21 cellular contexts compared by ENCODE assay signal in genomic region chr4:67593741-67594175, GRCh38. TPM values are rescaled to one million over a fixed set of nuclear protein-coding genes. Genes with fewer than 3 reads are reported as not detected.
A peak's percentile ranks its signal among the peaks of the same experiment; 100 is the strongest.
DNase-seq lines count a peak whose midpoint lies in the region; ATAC-seq, FAIRE-seq and TF ChIP-seq lines count a peak whose summit lies in the region.
"Had no signal": no experiment of that assay in that cellular context is flagged by ENCODE, and none has a peak within 500 bp of the region (broad histone marks: within the 10 kb centered on the region; RNA-seq: fewer than 3 reads in every experiment).

No MANE protein-coding gene starts in this region.

- TF ChIP-seq RAD21 in K562 (CRISPR knock-in tag; conservative IDR thresholded peaks at IDR 0.05 in 1 of 2, IDR thresholded peaks at IDR 0.05 in 1 of 2) = no peak

- H3K27me3 Mint-ChIP-seq in CD4-positive, alpha-beta memory T cell = peaks cover 0 to 2% of the 10 kb centered on the region in 2 donors
- H3K27me3 Mint-ChIP-seq: activated CD4-positive, alpha-beta memory T cell treated with anti-CD3 and anti-CD28 coated beads for 36 hours; CD4-positive, alpha-beta T cell; dendritic cell treated with granulocyte-macrophage colony-stimulating factor and Interleukin-4, amounts not matched to agents 40 ng/mL and 50 ng/mL, for 4 days had no signal

- TF ChIP-seq CTCF in K562 (IDR thresholded peaks at IDR 0.05 in 2 of 3, conservative IDR thresholded peaks at IDR 0.05 in 1 of 3; ENCODE audit: insufficient read depth in 2 of 3, low read depth in 1 of 3, low read length in 3 of 3) (no peak), left ventricle myocardium inferior (IDR thresholded peaks at IDR 0.05; ENCODE audit: borderline replicate concordance) (no peak)

- H3K9me3 Mint-ChIP-seq in CD4-positive, alpha-beta memory T cell = peaks cover 0 to 3% (median 0%) of the 10 kb centered on the region in 8 donors
- H3K9me3 Mint-ChIP-seq: activated CD4-positive, alpha-beta memory T cell treated with anti-CD3 and anti-CD28 coated beads for 36 hours; dendritic cell treated with granulocyte-macrophage colony-stimulating factor and Interleukin-4, amounts not matched to agents 40 ng/mL and 50 ng/mL, for 4 days had no signal

- in situ Hi-C loops in K562 (cut with MboI) = no loop called here

- H3K79me2 ChIP-seq in K562 (ENCODE audit: control insufficient read depth, insufficient read depth, low read length) = no peaks in the 10 kb centered on the region

- POLR2A ChIA-PET in K562 (lab: Yijun Ruan, JAX) = interaction anchor here (0.7 to 1.0 kb wide), 2 partner anchors 11 to 19 kb away, joined by 3 to 4 read pairs; no protein-coding TSS in a partner anchor
- POLR2A ChIA-PET in CD4-positive, alpha-beta memory T cell (lab: Charles Lee; ENCODE audit: partially characterized antibody) = no interaction called here

- H3K9me3 ChIP-seq in K562 (replicated peaks; ENCODE audit: control insufficient read depth, insufficient read depth, low read depth, low read length) = no peaks in the 10 kb centered on the region
- no peaks in the 10 kb centered on the region for H3K9me3 ChIP-seq in left ventricle myocardium inferior (replicated peaks)
- H3K9me3 ChIP-seq in CD4-positive, alpha-beta memory T cell (ENCODE audit: control insufficient read depth in 1 of 2, low read length in 2 of 2) = no peaks in the 10 kb centered on the region
- H3K9me3 ChIP-seq: esophagus muscularis mucosa, HAP-1, mucosa of descending colon, SJSA1 had no signal

- DNase-seq in Kasumi-1 (lab: John Stamatoyannopoulos, UW) (peak; percentile 8 to 19), K562 (ENCODE audit: extremely low read depth in 1 of 4, low spot score in 3 of 4) (no peak), left ventricle myocardium inferior (no peak), pons (ENCODE audit: low spot score) (peak; percentile 50), kidney tubule cell (ENCODE audit: low spot score) (no peak)
- no peak for DNase-seq in CD4-positive, alpha-beta memory T cell
- DNase-seq: activated CD4-positive, alpha-beta memory T cell treated with anti-CD3 and anti-CD28 coated beads for 36 hours; CD4-positive, alpha-beta T cell; mucosa of descending colon; NCI-H2081; NK-92 treated with Interleukin-12 subunit alpha and Interleukin-12 subunit beta, amount 100 ng/mL, for 24 hours; posterior cingulate gyrus had no signal

- ATAC-seq in K562 (peak; percentile 78), GM21367 (IDR thresholded peaks at IDR 0.05; ENCODE audit: unreplicated experiment) (no peak)
- ATAC-seq: mucosa of descending colon had no signal

- 13% methylated on average over 2 of the region's 2 CpGs for WGBS in K562 (ENCODE audit: insufficient coverage, low coverage, missing lambda C conversion rate)

- BruUV-seq in K562 (replicated peaks; lab: Mats Ljungman, UMichigan) = no TSS peak

- H3K4me3 ChIP-seq in K562 (no peak overlapping the region), left ventricle myocardium inferior (no peak overlapping the region)
- no peak overlapping the region for H3K4me3 ChIP-seq in CD4-positive, alpha-beta memory T cell (ENCODE audit: low read length in 2 of 2)
- H3K4me3 ChIP-seq: esophagus muscularis mucosa, HAP-1, mucosa of descending colon, SJSA1 had no signal

- CTCF ChIA-PET in K562 (lab: Yijun Ruan, JAX; ENCODE audit: low intra/inter-chr PET ratio) = no interaction called here
- CTCF ChIA-PET in CD4-positive, alpha-beta memory T cell (lab: Charles Lee; ENCODE audit: partially characterized antibody) = no interaction called here

- TF ChIP-seq POLR2A in K562 (conservative IDR thresholded peaks at IDR 0.05) = no peak

- peak overlapping the region; percentile 10; the same call in 1 of the 2 replicates for H2AFZ ChIP-seq in K562 (ENCODE audit: low read depth, low read length)

- H3K36me3 ChIP-seq in K562 (ENCODE audit: control insufficient read depth, insufficient read depth, low read length) (no peaks in the 10 kb centered on the region), left ventricle myocardium inferior (no peaks in the 10 kb centered on the region)
- no peaks in the 10 kb centered on the region for H3K36me3 ChIP-seq in CD4-positive, alpha-beta memory T cell (ENCODE audit: insufficient read depth, low read length)
- H3K36me3 ChIP-seq: esophagus muscularis mucosa, HAP-1, SJSA1 had no signal

- H3K4me3 Mint-ChIP-seq in CD4-positive, alpha-beta memory T cell = no peak overlapping the region
- H3K4me3 Mint-ChIP-seq: activated CD4-positive, alpha-beta memory T cell treated with anti-CD3 and anti-CD28 coated beads for 36 hours; activated T-helper 1 cell treated with anti-CD3 and anti-CD28 coated beads, Interleukin-12 subunit alpha, Interleukin-12 subunit beta, Interleukin-2, Interleukin-4 antibody, amounts not matched to agents 30 ng/mL and 10 ng/mL and 1 ng/mL, durations not matched to agents 14 hours and 24 hours and 36 hours; CD4-positive, alpha-beta T cell; dendritic cell treated with granulocyte-macrophage colony-stimulating factor and Interleukin-4, amounts not matched to agents 40 ng/mL and 50 ng/mL, for 4 days had no signal

- no peak overlapping the region for H3K27ac ChIP-seq in K562 (ENCODE audit: extremely low read depth, low read depth, low read length)
- peak overlapping the region; percentile 28 for H3K27ac ChIP-seq in left ventricle myocardium inferior (replicated peaks)
- no peak overlapping the region for H3K27ac ChIP-seq in CD4-positive, alpha-beta memory T cell (ENCODE audit: low read depth, low read length)
- H3K27ac ChIP-seq: esophagus muscularis mucosa, SJSA1 had no signal

- no peak for TF ChIP-seq EP300 in K562 (IDR thresholded peaks at IDR 0.05; ENCODE audit: low read length)

- H3K27ac Mint-ChIP-seq in CD4-positive, alpha-beta memory T cell = no peak overlapping the region
- H3K27ac Mint-ChIP-seq: activated CD4-positive, alpha-beta memory T cell treated with anti-CD3 and anti-CD28 coated beads for 36 hours; activated T-helper 1 cell treated with anti-CD3 and anti-CD28 coated beads, Interleukin-12 subunit alpha, Interleukin-12 subunit beta, Interleukin-2, Interleukin-4 antibody, amounts not matched to agents 30 ng/mL and 10 ng/mL and 1 ng/mL, durations not matched to agents 14 hours and 24 hours and 36 hours; CD4-positive, alpha-beta T cell; dendritic cell treated with granulocyte-macrophage colony-stimulating factor and Interleukin-4, amounts not matched to agents 40 ng/mL and 50 ng/mL, for 4 days had no signal

- no peak overlapping the region for H3K4me2 ChIP-seq in K562 (ENCODE audit: insufficient read depth, low read length)

- H3K36me3 Mint-ChIP-seq in CD4-positive, alpha-beta memory T cell = peaks cover 4 to 7% of the 10 kb centered on the region in 2 donors

- H3K4me1 Mint-ChIP-seq in CD4-positive, alpha-beta memory T cell = no peaks in the 10 kb centered on the region

- H3K27me3 ChIP-seq in K562 (ENCODE audit: control insufficient read depth in 2 of 2, insufficient read depth in 2 of 2, low read length in 2 of 2) (no peaks in the 10 kb centered on the region), left ventricle myocardium inferior (ENCODE audit: low read depth) (no peaks in the 10 kb centered on the region)
- H3K27me3 ChIP-seq in CD4-positive, alpha-beta memory T cell (ENCODE audit: insufficient read depth, low read length) = no peaks in the 10 kb centered on the region

- intact Hi-C loops in K562 (cut with micrococcal nuclease) (no loop called here), left ventricle myocardium inferior (cut with micrococcal nuclease) (no loop called here)
- intact Hi-C loops in CD4-positive, alpha-beta memory T cell (cut with micrococcal nuclease) = no loop called here

- no peaks in the 10 kb centered on the region for H3K9me1 ChIP-seq in K562 (ENCODE audit: control insufficient read depth, insufficient read depth, low read length)

- no peaks in the 10 kb centered on the region for H4K20me1 ChIP-seq in K562 (replicated peaks; ENCODE audit: control insufficient read depth, insufficient read depth, low read length)

- H3K9ac ChIP-seq in K562 (ENCODE audit: insufficient read depth in 1 of 2, low read depth in 2 of 2, low read length in 2 of 2) = no peak overlapping the region

- no peak for FAIRE-seq in K562 (lab: Jason Lieb, UNC)
- FAIRE-seq: TTC549 had no signal

- H3K4me1 ChIP-seq in K562 (replicated peaks in 1 of 2; ENCODE audit: control insufficient read depth in 2 of 2, insufficient read depth in 2 of 2, low read length in 2 of 2) (no peaks in the 10 kb centered on the region; a peak in 1 of 5 replicates), left ventricle myocardium inferior (peaks cover 2% of the 10 kb centered on the region)
- H3K4me1 ChIP-seq in CD4-positive, alpha-beta memory T cell (ENCODE audit: insufficient read depth, low read length) = no peaks in the 10 kb centered on the region
- H3K4me1 ChIP-seq: esophagus muscularis mucosa, HAP-1, SJSA1 had no signal

RNA-seq across cellular contexts. Expression of gene STAP1, which starts 35.2 kb away (rescaled TPM):
- not detected in 2 replicates for total RNA-seq in K562 (2011; cell fraction: chromatin; rRNA removed; ENCODE audit: low replicate concordance)
- not detected in 2 replicates for total RNA-seq in K562 (2011; cell fraction: nucleolus; rRNA removed)
- total RNA-seq in K562 (2011; cell fraction: nucleoplasm; rRNA removed) = not detected in 2 replicates
- total RNA-seq in K562 (2014; rRNA removed) (0.50 and 1.2 TPM in 2 replicates), K562 (2014; rRNA removed; fragmentation: Illumina TruSeq; extraction: Trizol) (1.6 and 1.8 TPM in 2 replicates), K562 (2015; rRNA removed; fragmentation: Illumina TruSeq; extraction: Trizol) (5.2 and 5.6 TPM in 2 replicates), K562 (2021) (1.2 and 1.3 TPM in 2 replicates), left ventricle myocardium inferior (not detected)
- polyA plus RNA-seq in K562 (2011; rRNA removed) (0.50 and 0.53 TPM in 2 replicates), K562 (2014; fragmentation: Illumina TruSeq; extraction: Trizol) (1.4 and 1.6 TPM in 2 replicates), K562 (2014; fragmentation: Nextera tagmentation; extraction: Ambion mirVana) (1 to 10 TPM; 1.9 to 2.0 TPM), K562 (2014; rRNA removed) (1.3 and 1.8 TPM in 2 replicates)
- polyA plus RNA-seq in K562 (2011; cell fraction: cytosol; rRNA removed) = 0.07 and 0.16 TPM in 2 replicates
- 0.21 TPM in 1 of 2 replicates, not detected in the other for polyA plus RNA-seq in K562 (2011; cell fraction: nucleus; rRNA removed)
- polyA plus RNA-seq in K562 (2012) = 2.8 and 4.9 TPM in 2 replicates
- polyA minus RNA-seq in K562 (2011; rRNA and poly(A)+ RNA removed) = 0.25 and 0.72 TPM in 2 replicates
- polyA minus RNA-seq in K562 (2011; cell fraction: cytosol; rRNA and poly(A)+ RNA removed) = not detected in 2 replicates
- not detected in 2 replicates for polyA minus RNA-seq in K562 (2011; cell fraction: nucleus; rRNA and poly(A)+ RNA removed)
- 1 to 10 TPM; 3.6 to 3.9 TPM for total RNA-seq in CD4-positive, alpha-beta memory T cell
- 1 to 10 TPM; 2.8 to 3.7 TPM for polyA plus RNA-seq in CD4-positive, alpha-beta memory T cell
- total RNA-seq: Daoy, SJSA1, temporal lobe had no signal

RNA-seq across cellular contexts. Expression of gene CENPC, which starts 48.5 kb away (rescaled TPM):
- 47.0 and 259 TPM in 2 replicates for total RNA-seq in K562 (2011; cell fraction: chromatin; rRNA removed; ENCODE audit: low replicate concordance)
- 24.8 and 32.0 TPM in 2 replicates for total RNA-seq in K562 (2011; cell fraction: nucleolus; rRNA removed)
- total RNA-seq in K562 (2011; cell fraction: nucleoplasm; rRNA removed) = 83.2 and 129 TPM in 2 replicates
- total RNA-seq in K562 (2014; rRNA removed) (21.5 and 31.4 TPM in 2 replicates), K562 (2014; rRNA removed; fragmentation: Illumina TruSeq; extraction: Trizol) (47.7 and 61.7 TPM in 2 replicates), K562 (2015; rRNA removed; fragmentation: Illumina TruSeq; extraction: Trizol) (42.2 and 48.5 TPM in 2 replicates), K562 (2021) (27.9 and 30.5 TPM in 2 replicates), left ventricle myocardium inferior (9.0 TPM)
- polyA plus RNA-seq in K562 (2011; rRNA removed) (32.5 and 38.6 TPM in 2 replicates), K562 (2014; fragmentation: Illumina TruSeq; extraction: Trizol) (28.0 and 30.8 TPM in 2 replicates), K562 (2014; fragmentation: Nextera tagmentation; extraction: Ambion mirVana) (10 to 100 TPM; 18.1 TPM), K562 (2014; rRNA removed) (19.3 and 28.7 TPM in 2 replicates)
- 3.2 and 7.4 TPM in 2 replicates for polyA plus RNA-seq in K562 (2011; cell fraction: cytosol; rRNA removed)
- polyA plus RNA-seq in K562 (2011; cell fraction: nucleus; rRNA removed) = 32.1 and 44.8 TPM in 2 replicates
- polyA plus RNA-seq in K562 (2012) = 12.1 and 15.3 TPM in 2 replicates
- polyA minus RNA-seq in K562 (2011; rRNA and poly(A)+ RNA removed) = 61.4 and 85.3 TPM in 2 replicates
- polyA minus RNA-seq in K562 (2011; cell fraction: cytosol; rRNA and poly(A)+ RNA removed) = 15.2 and 18.5 TPM in 2 replicates
- 87.5 and 162 TPM in 2 replicates for polyA minus RNA-seq in K562 (2011; cell fraction: nucleus; rRNA and poly(A)+ RNA removed)
- 10 to 100 TPM; 64.0 to 69.1 TPM for total RNA-seq in CD4-positive, alpha-beta memory T cell
- polyA plus RNA-seq in CD4-positive, alpha-beta memory T cell = 10 to 100 TPM; 15.2 to 23.8 TPM

Comparison
In these comparisons a context has a peak if more than half of its experiments do, and no peak if none do; other contexts are left out.
1. DNase-seq: peak in Kasumi-1 (2 of 2) and pons (single experiment); none in K562 (0 of 4), left ventricle myocardium inferior (single experiment), kidney tubule cell (single experiment) and CD4-positive, alpha-beta memory T cell (0 of 5).